14 cellular contexts compared by ENCODE assay signal in the genomic region with DNA sequence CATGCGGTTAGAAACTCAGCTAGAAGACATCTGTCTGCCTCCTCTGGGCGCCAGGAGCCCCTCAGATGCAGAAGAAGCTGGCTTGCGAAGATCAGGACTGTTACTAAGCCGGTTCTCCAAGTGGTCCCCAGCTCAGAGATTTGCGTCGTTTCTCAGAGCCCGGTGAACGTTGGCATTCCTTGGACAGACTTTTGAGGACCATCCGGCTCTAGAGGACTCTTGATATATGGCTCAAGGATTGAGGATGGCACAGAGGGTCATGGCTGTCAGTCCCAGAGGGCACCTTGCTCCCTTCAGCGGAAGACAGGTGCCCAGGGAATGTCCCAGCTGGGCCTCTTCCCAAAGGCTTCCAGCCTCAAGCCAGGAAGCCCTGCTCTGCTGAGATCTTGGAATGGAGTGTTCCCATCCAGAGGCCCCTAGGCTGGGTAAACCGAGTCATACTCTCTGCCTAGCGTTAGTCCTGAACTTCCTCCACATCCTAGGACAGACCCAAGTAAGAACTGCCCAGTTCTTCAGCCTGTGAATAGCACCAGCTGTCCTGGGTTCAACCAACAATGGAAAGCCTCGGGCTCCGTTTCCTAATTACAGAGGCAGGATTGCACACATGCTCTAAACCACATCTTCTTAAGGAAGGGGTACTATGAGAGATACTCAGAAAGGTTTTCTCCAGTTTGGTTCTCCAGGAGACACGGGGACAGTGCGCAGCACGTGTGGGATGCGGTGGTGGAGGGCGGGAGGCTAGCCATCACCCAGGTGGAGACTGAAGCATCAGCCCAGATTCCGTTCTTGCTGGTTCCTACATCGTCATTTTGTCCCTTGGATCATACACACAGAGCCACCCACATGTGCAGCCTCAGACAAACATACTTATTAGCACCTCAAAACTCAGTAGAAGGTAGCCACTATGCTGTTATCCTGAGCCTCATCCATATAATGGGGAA. TPM values are rescaled to one million over a fixed set of nuclear protein-coding genes. Genes with fewer than 3 reads are reported as not detected.
DNase-seq lines count a peak whose midpoint lies in the region; ATAC-seq and TF ChIP-seq lines count a peak whose summit lies in the region.
"Had no signal": no experiment of that assay in that cellular context is flagged by ENCODE, and none has a peak within 500 bp of the region (broad histone marks: within the 10 kb centered on the region; RNA-seq: fewer than 3 reads in every experiment).

No MANE protein-coding gene starts in this region.

- DNase-seq in colonic mucosa (peak; percentile 7), esophagus muscularis mucosa (ENCODE audit: extremely low spot score) (peak; percentile 82), mesenteric fat pad (ENCODE audit: low spot score) (peak; percentile 67), testis (peak; percentile 2), NCI-H2029 (lab: John Stamatoyannopoulos, UW) (no peak)
- DNase-seq: COR-L47, DND-41, GDM1 had no signal

- intact Hi-C loops in colonic mucosa (cut with DNase I) (no loop called here), esophagus muscularis mucosa (cut with DNase I) (no loop called here), testis (cut with DNase I; ENCODE audit: low total_unique reads) (no loop called here)

- H3K27me3 ChIP-seq in colonic mucosa = no peaks in the 10 kb centered on the region
- no peaks in the 10 kb centered on the region for H3K27me3 ChIP-seq in esophagus muscularis mucosa
- H3K27me3 ChIP-seq in testis = no peaks in the 10 kb centered on the region

- H3K36me3 ChIP-seq in colonic mucosa (no peaks in the 10 kb centered on the region), esophagus muscularis mucosa (peaks cover 0 to 19% (median 3%) of the 10 kb centered on the region in 4 donors), testis (ENCODE audit: low read depth, missing control alignments) (no peaks in the 10 kb centered on the region)

- H3K4me1 ChIP-seq in colonic mucosa (no peaks in the 10 kb centered on the region), esophagus muscularis mucosa (no peaks in the 10 kb centered on the region), testis (no peaks in the 10 kb centered on the region)
- H3K4me1 ChIP-seq: A549 had no signal

- TF ChIP-seq POLR2A in esophagus muscularis mucosa (IDR thresholded peaks at IDR 0.05; ENCODE audit: low read depth) = no peak
- TF ChIP-seq POLR2A in testis (IDR thresholded peaks at IDR 0.05) = no peak

- TF ChIP-seq CTCF in colonic mucosa (IDR thresholded peaks at IDR 0.05) (no peak), esophagus muscularis mucosa (IDR thresholded peaks at IDR 0.05) (no peak), testis (IDR thresholded peaks at IDR 0.05) (no peak)

- H3K4me3 ChIP-seq in colonic mucosa = no peak overlapping the region
- no peak overlapping the region for H3K4me3 ChIP-seq in esophagus muscularis mucosa
- H3K4me3 ChIP-seq in testis = no peak overlapping the region
- H3K4me3 ChIP-seq: A549 had no signal

- no peak for TF ChIP-seq EP300 in esophagus muscularis mucosa (IDR thresholded peaks at IDR 0.05)

- H3K27ac ChIP-seq in colonic mucosa (no peak overlapping the region), esophagus muscularis mucosa (replicated peaks in 1 of 4) (no peak overlapping the region), testis (no peak overlapping the region)
- H3K27ac ChIP-seq: A549 had no signal

- H3K9ac ChIP-seq in colonic mucosa (ENCODE audit: low read depth in 2 of 2, low read length in 2 of 2) = no peak overlapping the region

- H3K9me3 ChIP-seq in colonic mucosa (no peaks in the 10 kb centered on the region), esophagus muscularis mucosa (peaks cover 0 to 98% (median 79%) of the 10 kb centered on the region in 4 donors), testis (no peaks in the 10 kb centered on the region)

- WGBS in esophagus muscularis mucosa = 87% methylated on average over 18 of the region's 21 CpGs
- WGBS in testis, 2 donors = 85 to 86% methylated on average over 14 to 21 of the region's 21 CpGs

- ATAC-seq in HG03135 (IDR thresholded peaks at IDR 0.05; ENCODE audit: unreplicated experiment) (no peak), HG03095 (IDR thresholded peaks at IDR 0.05; ENCODE audit: unreplicated experiment) (no peak)
- ATAC-seq: A549; CD8-positive, alpha-beta T cell; HCT116 had no signal

RNA-seq across cellular contexts. Expression of gene ZNF354C, which starts 51.4 kb away (rescaled TPM):
- total RNA-seq in colonic mucosa = 1 to 10 TPM; 1.7 to 1.9 TPM
- total RNA-seq in esophagus muscularis mucosa = 1 to 10 TPM; 5.0 to 7.9 (median 6.3) TPM
- 4.5 TPM for total RNA-seq in mesenteric fat pad
- 1 to 10 TPM; 4.6 to 4.8 TPM for total RNA-seq in testis
- 4.0 TPM for polyA plus RNA-seq in testis (ENCODE audit: insufficient read depth, low read depth, low replicate concordance)
- total RNA-seq: H4 had no signal
